In genomic region chr5:31671339-31671741, GRCh38 we compare ENCODE assay signal across 33 cellular contexts. TPM values are rescaled to one million over a fixed set of nuclear protein-coding genes. Genes with fewer than 3 reads are reported as not detected.
A peak's percentile ranks its signal among the peaks of the same experiment; 100 is the strongest.
DNase-seq lines count a peak whose midpoint lies in the region; ATAC-seq, FAIRE-seq and TF ChIP-seq lines count a peak whose summit lies in the region.
"Had no signal": no experiment of that assay in that cellular context is flagged by ENCODE, and none has a peak within 500 bp of the region (broad histone marks: within the 10 kb centered on the region; RNA-seq: fewer than 3 reads in every experiment).

No MANE protein-coding gene starts in this region.

- ATAC-seq in HG03469 (IDR thresholded peaks at IDR 0.05; ENCODE audit: unreplicated experiment): no peak
- ATAC-seq: activated CD4-positive, CD25-positive, alpha-beta regulatory T cell treated with anti-CD3 and anti-CD28 coated beads, Interleukin-2, amount 50 U/mL, for 24 hours; stimulated activated naive CD8-positive, alpha-beta T cell treated with anti-CD3 and anti-CD28 coated beads, Interleukin-15, amount 100 ng/mL, for 72 hours had no signal

- H3K9me3 ChIP-seq in left ventricle myocardium inferior (replicated peaks) (no peaks in the 10 kb centered on the region), Caco-2 (no peaks in the 10 kb centered on the region; the same call in 1 of the 2 replicates)
- H3K9me3 ChIP-seq: ascending aorta, BE2C, MG63, SJCRH30, transverse colon had no signal

- POLR2A ChIA-PET in Caco-2 (lab: Charles Lee): no interaction called here

- TF ChIP-seq CTCF in left ventricle myocardium inferior (IDR thresholded peaks at IDR 0.05; ENCODE audit: borderline replicate concordance): no peak
- no peak for TF ChIP-seq CTCF in Caco-2 (IDR thresholded peaks at IDR 0.05; ENCODE audit: insufficient read depth in 1 of 2, low read depth in 1 of 2, low read length in 1 of 2, severe bottlenecking in 1 of 2, unreplicated experiment in 1 of 2)

- H3K4me3 Mint-ChIP-seq in Caco-2 (ENCODE audit: unreplicated experiment): no peak overlapping the region
- H3K4me3 Mint-ChIP-seq: activated CD4-positive, alpha-beta memory T cell treated with anti-CD3 and anti-CD28 coated beads, Interleukin-2, amount 10 ng/mL, durations not matched to agents 7 days and 5 days; activated naive CD4-positive, alpha-beta T cell treated with anti-CD3 and anti-CD28 coated beads, Interleukin-2, amount 50 U/mL, for 24 hours; stimulated activated naive CD8-positive, alpha-beta T cell treated with anti-CD3 and anti-CD28 coated beads, Interleukin-15, amount 100 ng/mL, for 72 hours had no signal

- no peaks in the 10 kb centered on the region for H3K27me3 ChIP-seq in left ventricle myocardium inferior (ENCODE audit: low read depth)
- no peaks in the 10 kb centered on the region for H3K27me3 ChIP-seq in Caco-2 (replicated peaks; ENCODE audit: control insufficient read depth, insufficient read depth, low read length)
- H3K27me3 ChIP-seq: ascending aorta, BE2C, MG63, transverse colon had no signal

- intact Hi-C loops in left ventricle myocardium inferior (cut with micrococcal nuclease) (no loop called here), posterior cingulate gyrus (cut with DNase I) (no loop called here), Caco-2 (cut with micrococcal nuclease; ENCODE audit: unreplicated experiment) (no loop called here)

- H3K4me3 ChIP-seq in left ventricle myocardium inferior (no peak overlapping the region), Caco-2 (ENCODE audit: low read depth, low read length) (no peak overlapping the region)
- H3K4me3 ChIP-seq: ascending aorta, MG63, SJCRH30, transverse colon had no signal

- no peaks in the 10 kb centered on the region for H3K4me1 Mint-ChIP-seq in Caco-2 (ENCODE audit: low read depth, unreplicated experiment)
- H3K4me1 Mint-ChIP-seq: activated CD4-positive, alpha-beta memory T cell treated with anti-CD3 and anti-CD28 coated beads, Interleukin-2, amount 10 ng/mL, durations not matched to agents 7 days and 5 days; activated naive CD4-positive, alpha-beta T cell treated with anti-CD3 and anti-CD28 coated beads, Interleukin-2, amount 50 U/mL, for 24 hours; stimulated activated naive CD8-positive, alpha-beta T cell treated with anti-CD3 and anti-CD28 coated beads, Interleukin-15, amount 100 ng/mL, for 72 hours had no signal

- no peak overlapping the region for H3K27ac Mint-ChIP-seq in Caco-2 (ENCODE audit: unreplicated experiment)
- H3K27ac Mint-ChIP-seq: activated CD4-positive, alpha-beta memory T cell treated with anti-CD3 and anti-CD28 coated beads, Interleukin-2, amount 10 ng/mL, durations not matched to agents 7 days and 5 days; activated naive CD4-positive, alpha-beta T cell treated with anti-CD3 and anti-CD28 coated beads, Interleukin-2, amount 50 U/mL, for 24 hours; activated T-helper 2 cell treated with anti-CD3 and anti-CD28 coated beads, Interferon-gamma antibody, Interleukin-2, Interleukin-4, amounts not matched to agents 10 μg/mL and 5 μg/mL and 100 μg/mL, durations not matched to agents 14 hours and 24 hours and 36 hours; stimulated activated naive CD8-positive, alpha-beta T cell treated with anti-CD3 and anti-CD28 coated beads, Interleukin-15, amount 100 ng/mL, for 72 hours had no signal

- no TSS peak for BruUV-seq in Caco-2 (replicated peaks; lab: Mats Ljungman, UMichigan)

- H3K36me3 Mint-ChIP-seq in Caco-2 (ENCODE audit: insufficient read depth, unreplicated experiment): no peaks in the 10 kb centered on the region
- H3K36me3 Mint-ChIP-seq: activated naive CD4-positive, alpha-beta T cell treated with anti-CD3 and anti-CD28 coated beads, Interleukin-2, amount 50 U/mL, for 24 hours had no signal

- DNase-seq in HTR-8/SVneo (ENCODE audit: insufficient read length, low spot score) (no peak), cerebellar cortex (ENCODE audit: low spot score) (peak; percentile 56), left ventricle myocardium inferior (peak; percentile 39), posterior cingulate gyrus (peak in 8 of 10 donors; percentile 30 to 87 (median 50)), Caco-2 (no peak), dermis blood vessel endothelial cell (no peak)
- no peak for DNase-seq in activated CD4-positive, CD25-positive, alpha-beta regulatory T cell treated with anti-CD3 and anti-CD28 coated beads, Interleukin-2, amount 50 U/mL, for 72 hours
- DNase-seq: activated CD4-positive, alpha-beta memory T cell treated with anti-CD3 and anti-CD28 coated beads, Interleukin-2, amount 10 ng/mL, durations not matched to agents 7 days and 5 days; activated CD8-positive, alpha-beta memory T cell treated with anti-CD3 and anti-CD28 coated beads, Interleukin-2, amount 50 U/mL, for 48 hours; BE2C; cerebellar nuclear complex; DMS153; effector CD4-positive, alpha-beta T cell; erythroblast; KBM-7; mammary epithelial cell; MG63; NCI-H1417 treated with DMSO at 0.1 percent for 48 hours; NCI-H2081 treated with DMSO at 0.1 percent for 48 hours; NCI-H226; NCI-H748 treated with DMSO at 0.1 percent for 48 hours; SJCRH30; small intestine; stimulated activated naive CD8-positive, alpha-beta T cell treated with anti-CD3 and anti-CD28 coated beads, Interleukin-15, amount 100 ng/mL, for 72 hours; transverse colon had no signal

- H3K27me3 Mint-ChIP-seq in Caco-2 (ENCODE audit: insufficient read depth, unreplicated experiment): peaks cover 11% of the 10 kb centered on the region
- H3K27me3 Mint-ChIP-seq: activated CD4-positive, alpha-beta memory T cell treated with anti-CD3 and anti-CD28 coated beads, Interleukin-2, amount 10 ng/mL, durations not matched to agents 7 days and 5 days; stimulated activated naive CD8-positive, alpha-beta T cell treated with anti-CD3 and anti-CD28 coated beads, Interleukin-15, amount 100 ng/mL, for 72 hours had no signal

- H3K4me1 ChIP-seq in left ventricle myocardium inferior (peaks cover 56% of the 10 kb centered on the region), Caco-2 (no peaks in the 10 kb centered on the region)
- H3K4me1 ChIP-seq: BE2C, SJCRH30, transverse colon had no signal

- no peaks in the 10 kb centered on the region for H3K36me3 ChIP-seq in left ventricle myocardium inferior
- no peaks in the 10 kb centered on the region for H3K36me3 ChIP-seq in Caco-2 (ENCODE audit: control insufficient read depth, insufficient read depth, low read length)
- H3K36me3 ChIP-seq: ascending aorta, BE2C, MG63, SJCRH30, transverse colon had no signal

- H3K27ac ChIP-seq in left ventricle myocardium inferior (replicated peaks): peak overlapping the region; percentile 86
- H3K27ac ChIP-seq: ascending aorta, SJCRH30, transverse colon had no signal

- peak; percentile 16 for FAIRE-seq in HTR-8/SVneo (lab: Jason Lieb, UNC)
- FAIRE-seq: G401.6, RCC 7860, small intestine had no signal

- H3K9me3 Mint-ChIP-seq in Caco-2 (ENCODE audit: unreplicated experiment): no peaks in the 10 kb centered on the region
- H3K9me3 Mint-ChIP-seq: activated CD4-positive, alpha-beta memory T cell treated with anti-CD3 and anti-CD28 coated beads, Interleukin-2, amount 10 ng/mL, durations not matched to agents 7 days and 5 days; activated naive CD4-positive, alpha-beta T cell treated with anti-CD3 and anti-CD28 coated beads, Interleukin-2, amount 50 U/mL, for 24 hours; activated T-helper 2 cell treated with anti-CD3 and anti-CD28 coated beads, Interferon-gamma antibody, Interleukin-2, Interleukin-4, amounts not matched to agents 10 μg/mL and 5 μg/mL and 100 μg/mL, durations not matched to agents 14 hours and 24 hours and 36 hours had no signal

- CTCF ChIA-PET in Caco-2 (lab: Charles Lee): no interaction called here

RNA-seq across cellular contexts. Expression of gene PDZD2, which starts 32.4 kb away (rescaled TPM):
- total RNA-seq in left ventricle myocardium inferior: 120 TPM
- 0.16 and 0.91 TPM in 2 replicates for total RNA-seq in Caco-2 (2022)
- 2.6 and 6.6 TPM in 2 replicates for total RNA-seq in dermis blood vessel endothelial cell
- total RNA-seq: activated CD4-positive, alpha-beta memory T cell treated with anti-CD3 and anti-CD28 coated beads, Interleukin-2, amount 10 ng/mL, durations not matched to agents 7 days and 5 days; HT-29 had no signal

Comparison
In these comparisons a context has a peak if more than half of its experiments do, and no peak if none do; other contexts are left out.
1. DNase-seq: peak in cerebellar cortex (single experiment), left ventricle myocardium inferior (single experiment) and posterior cingulate gyrus (8 of 10); none in HTR-8/SVneo (single experiment), Caco-2 (0 of 2), dermis blood vessel endothelial cell (single experiment) and activated CD4-positive, CD25-positive, alpha-beta regulatory T cell treated with anti-CD3 and anti-CD28 coated beads, Interleukin-2, amount 50 U/mL, for 72 hours (single experiment).
2. RNA of gene PDZD2, which starts 32.4 kb away (total RNA-seq): 120 TPM in left ventricle myocardium inferior (single experiment); 2.6 to 6.6 TPM in dermis blood vessel endothelial cell and 0.16 to 0.91 TPM in Caco-2; every median in the first group is over 10 times any median in the second.